In the genomic region with DNA sequence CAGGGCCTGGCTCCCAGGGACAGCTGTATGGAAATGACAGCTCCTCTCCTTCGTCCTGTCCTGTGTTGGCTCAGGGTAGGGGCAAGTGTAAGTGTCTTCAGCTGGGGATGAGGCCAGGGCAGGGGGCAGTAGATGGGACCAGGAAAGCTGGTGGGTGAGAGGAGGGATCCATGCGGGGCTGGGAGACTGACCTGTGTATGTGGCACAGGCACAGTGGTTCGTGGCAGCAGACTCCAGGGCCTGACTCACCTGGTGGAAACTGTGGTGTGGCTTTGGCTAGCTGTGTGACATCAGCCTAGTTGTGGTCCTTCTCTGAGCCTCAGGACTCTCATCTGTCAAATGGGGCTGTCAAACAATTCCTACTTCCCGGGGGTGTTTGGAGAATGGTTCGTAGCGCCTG, we compare ENCODE assay signal across 24 cellular contexts. TPM values are rescaled to one million over a fixed set of nuclear protein-coding genes. Genes with fewer than 3 reads are reported as not detected.
"Had no signal": no experiment of that assay in that cellular context is flagged by ENCODE, and none has a peak within 500 bp of the region (broad histone marks: within the 10 kb centered on the region; RNA-seq: fewer than 3 reads in every experiment).

No MANE protein-coding gene starts in this region.

- H3K4me3 ChIP-seq: lung, psoas muscle, right atrium auricular region, testis, vagina had no signal

- ATAC-seq: left lobe of liver; naive thymus-derived CD4-positive, alpha-beta T cell; psoas muscle; stimulated activated memory B cell treated with anti-CD40 and anti-IgM and Interleukin-4, amounts not matched to agents 10 μg/mL and 1 μg/mL and 100 μg/mL, for 72 hours had no signal

- H3K9me3 Mint-ChIP-seq: activated naive CD8-positive, alpha-beta T cell treated with anti-CD3 and anti-CD28 coated beads, Interleukin-2, amount 10 ng/mL, durations not matched to agents 7 days and 5 days; naive thymus-derived CD4-positive, alpha-beta T cell; neural crest cell; stimulated activated memory B cell treated with anti-CD40 and anti-IgM and Interleukin-4, amounts not matched to agents 10 μg/mL and 1 μg/mL and 100 μg/mL, for 72 hours had no signal

- H3K4me1 ChIP-seq: foreskin keratinocyte, psoas muscle, right atrium auricular region, testis, vagina had no signal

- H3K4me1 Mint-ChIP-seq: activated naive CD8-positive, alpha-beta T cell treated with anti-CD3 and anti-CD28 coated beads, Interleukin-2, amount 10 ng/mL, durations not matched to agents 7 days and 5 days; stimulated activated memory B cell treated with anti-CD40 and anti-IgM and Interleukin-4, amounts not matched to agents 10 μg/mL and 1 μg/mL and 100 μg/mL, for 72 hours had no signal

- H3K4me3 Mint-ChIP-seq: activated naive CD8-positive, alpha-beta T cell treated with anti-CD3 and anti-CD28 coated beads, Interleukin-2, amount 10 ng/mL, durations not matched to agents 7 days and 5 days; naive thymus-derived CD4-positive, alpha-beta T cell; neural crest cell; stimulated activated memory B cell treated with anti-CD40 and anti-IgM and Interleukin-4, amounts not matched to agents 10 μg/mL and 1 μg/mL and 100 μg/mL, for 72 hours had no signal

- H3K27ac Mint-ChIP-seq: activated naive CD8-positive, alpha-beta T cell treated with anti-CD3 and anti-CD28 coated beads, Interleukin-2, amount 10 ng/mL, durations not matched to agents 7 days and 5 days; naive thymus-derived CD4-positive, alpha-beta T cell; stimulated activated memory B cell treated with anti-CD40 and anti-IgM and Interleukin-4, amounts not matched to agents 10 μg/mL and 1 μg/mL and 100 μg/mL, for 72 hours had no signal

- DNase-seq: activated CD4-positive, alpha-beta T cell treated with anti-CD3 and anti-CD28 coated beads for 1 hour; activated CD4-positive, alpha-beta T cell treated with anti-CD3 and anti-CD28 coated beads, Interleukin-2, amount 50 U/mL, for 1 hour; activated naive CD4-positive, alpha-beta T cell treated with Interleukin-2 at 50 U/mL for 16 hours; activated naive CD8-positive, alpha-beta T cell treated with anti-CD3 and anti-CD28 coated beads, Interleukin-2, amount 10 ng/mL, durations not matched to agents 7 days and 5 days; activated T-cell treated with anti-CD3 and anti-CD28 coated beads, Interleukin-2, amount 50 U/mL, for 1 hour; dermis blood vessel endothelial cell; effector CD8-positive, alpha-beta T cell; foreskin keratinocyte; naive thymus-derived CD4-positive, alpha-beta T cell; psoas muscle; stimulated activated CD4-positive, alpha-beta T cell treated with anti-CD3 and anti-CD28 coated beads, Interleukin-12 subunit alpha, Interleukin-12 subunit beta, amount 100 ng/mL, for 4 hours; stimulated activated CD4-positive, alpha-beta T cell treated with anti-CD3 and anti-CD28 coated beads, Interleukin-1b, Interleukin-23, amount 100 ng/mL, for 48 hours; T-helper 1 cell; testis; trophoblast cell had no signal

- H3K27me3 ChIP-seq: right atrium auricular region, testis, vagina had no signal

- H3K9me3 ChIP-seq: psoas muscle, testis, vagina had no signal

- H3K27ac ChIP-seq: foreskin keratinocyte, psoas muscle, right atrium auricular region, testis, vagina had no signal

- H3K36me3 ChIP-seq: right atrium auricular region, vagina had no signal

RNA-seq across cellular contexts. Expression of a gene that starts 13.7 kb away (rescaled TPM):
- total RNA-seq: activated naive CD8-positive, alpha-beta T cell treated with anti-CD3 and anti-CD28 coated beads, Interleukin-2, amount 10 ng/mL, durations not matched to agents 7 days and 5 days; dermis blood vessel endothelial cell; foreskin keratinocyte; kidney epithelial cell; left lobe of liver; lung; naive thymus-derived CD4-positive, alpha-beta T cell; osteocyte; psoas muscle; right atrium auricular region; vagina had no signal
- polyA plus RNA-seq: esophagus; foreskin keratinocyte; lung; naive thymus-derived CD4-positive, alpha-beta T cell; psoas muscle had no signal
